8 cellular contexts compared by ENCODE assay signal in the genomic region with DNA sequence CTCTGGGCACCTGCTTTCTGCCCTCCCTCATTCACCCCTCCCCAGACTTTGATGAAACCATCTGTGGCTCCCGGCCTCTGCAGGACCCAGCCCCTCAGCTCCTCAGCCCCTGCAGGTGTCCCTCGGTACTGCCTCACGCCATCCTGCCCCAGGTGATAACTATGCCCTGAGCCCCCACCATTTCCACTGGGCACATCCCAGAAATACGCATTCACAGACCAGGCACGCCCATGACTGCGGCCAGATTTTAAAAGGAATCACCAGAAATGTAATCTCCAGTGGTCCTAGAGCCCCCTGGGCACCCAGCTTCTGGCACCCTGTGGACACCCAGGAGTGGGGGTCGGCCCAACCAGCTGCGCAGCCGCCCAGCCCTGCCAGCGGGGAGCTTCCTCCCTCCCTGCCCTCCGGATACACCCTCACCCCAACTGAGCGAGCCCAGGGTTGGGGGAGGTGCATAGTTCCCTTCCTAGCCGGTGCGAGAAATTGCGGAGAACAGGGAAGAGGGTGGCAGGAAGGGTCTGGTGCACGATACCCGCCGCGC. TPM values are rescaled to one million over a fixed set of nuclear protein-coding genes. Genes with fewer than 3 reads are reported as not detected.
DNase-seq lines count a peak whose midpoint lies in the region; ATAC-seq, FAIRE-seq and TF ChIP-seq lines count a peak whose summit lies in the region.

No MANE protein-coding gene starts in this region.

- FAIRE-seq in urothelium cell line (lab: Jason Lieb, UNC): no peak

- ATAC-seq in GM19397 (IDR thresholded peaks at IDR 0.05; ENCODE audit: unreplicated experiment): no peak

- TF ChIP-seq CTCF in fibroblast of villous mesenchyme (IDR thresholded peaks at IDR 0.05; ENCODE audit: insufficient read depth, low read depth, low read length): peak; percentile 25

- peak; percentile 21 for DNase-seq in stimulated activated CD4-positive, alpha-beta T cell treated with anti-CD3 and anti-CD28 coated beads, Interleukin-12 subunit alpha, Interleukin-12 subunit beta, amount 100 ng/mL, for 4 hours
- no peak for DNase-seq in stimulated activated CD4-positive, alpha-beta T cell treated with anti-CD3 and anti-CD28 coated beads, Interleukin-2, amount 100 ng/mL, for 48 hours
- peak; percentile 94 for DNase-seq in RPMI8226
- DNase-seq in fibroblast of villous mesenchyme (ENCODE audit: low read depth): no peak
- DNase-seq in urothelium cell line (ENCODE audit: low spot score): peak; percentile 61
- no peak for DNase-seq in NCI-H2081 (lab: John Stamatoyannopoulos, UW)
- DNase-seq in NCI-H2107 (lab: John Stamatoyannopoulos, UW): no peak

- no peak overlapping the region for H3K4me3 ChIP-seq in fibroblast of villous mesenchyme (ENCODE audit: low read depth, low read length)

RNA-seq across cellular contexts. Expression of a gene that starts 0.6 kb away (rescaled TPM):
- total RNA-seq in fibroblast of villous mesenchyme: under 0.01 TPM in 2 replicates

Comparison
In these comparisons a context has a peak if more than half of its experiments do, and no peak if none do; other contexts are left out.
1. DNase-seq: peak in stimulated activated CD4-positive, alpha-beta T cell treated with anti-CD3 and anti-CD28 coated beads, Interleukin-12 subunit alpha, Interleukin-12 subunit beta, amount 100 ng/mL, for 4 hours (single experiment), RPMI8226 (single experiment) and urothelium cell line (single experiment); none in stimulated activated CD4-positive, alpha-beta T cell treated with anti-CD3 and anti-CD28 coated beads, Interleukin-2, amount 100 ng/mL, for 48 hours (0 of 2), fibroblast of villous mesenchyme (single experiment), NCI-H2081 (0 of 2) and NCI-H2107 (single experiment).